ENCODE assay signal across 20 cellular contexts in the genomic region with DNA sequence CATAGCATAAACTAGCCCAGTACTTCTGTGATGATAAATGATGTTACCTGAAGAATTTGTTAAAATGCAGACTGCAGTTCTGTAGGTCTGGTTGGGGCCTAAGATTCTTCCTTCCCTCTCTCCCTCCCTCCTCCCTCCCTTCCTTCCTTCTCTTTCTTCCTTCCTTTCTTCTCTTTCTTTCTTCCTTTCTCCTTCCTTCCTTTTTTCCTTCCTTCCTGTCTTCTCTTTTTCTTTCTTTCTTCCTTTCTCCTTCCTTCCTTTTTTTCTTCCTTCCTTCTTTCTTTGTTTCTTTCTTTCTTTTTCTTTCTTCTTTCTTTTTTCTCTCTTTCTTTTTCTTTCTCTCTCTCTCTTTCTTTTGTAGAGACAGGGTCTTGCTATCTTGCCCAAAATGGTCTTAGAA.
"Had no signal": no experiment of that assay in that cellular context is flagged by ENCODE, and none has a peak within 500 bp of the region (broad histone marks: within the 10 kb centered on the region; RNA-seq: fewer than 3 reads in every experiment).

No MANE protein-coding gene starts in this region.

- H3K27me3 ChIP-seq: body of pancreas, testis had no signal

- ATAC-seq: body of pancreas; esophagus mucosa; right cardiac atrium; stimulated activated naive CD8-positive, alpha-beta T cell treated with anti-CD3 and anti-CD28 coated beads, Interleukin-15, Interleukin-2, amounts not matched to agents 100 U/mL and 50 U/mL, for 24 hours had no signal

- H3K4me3 Mint-ChIP-seq: activated naive CD4-positive, alpha-beta T cell treated with anti-CD3 and anti-CD28 coated beads for 36 hours; central memory CD8-positive, alpha-beta T cell had no signal

- H3K9me3 Mint-ChIP-seq: activated naive CD4-positive, alpha-beta T cell treated with anti-CD3 and anti-CD28 coated beads for 36 hours; central memory CD8-positive, alpha-beta T cell had no signal

- H3K27ac Mint-ChIP-seq: activated naive CD4-positive, alpha-beta T cell treated with anti-CD3 and anti-CD28 coated beads for 36 hours had no signal

- H3K4me3 ChIP-seq: body of pancreas, coronary artery, lung, prostate gland, skin epidermis, testis had no signal

- H3K27ac ChIP-seq: body of pancreas, coronary artery, prostate gland, testis had no signal

- H3K36me3 ChIP-seq: prostate gland had no signal

- H3K9me3 ChIP-seq: body of pancreas, prostate gland, testis had no signal

- H3K27me3 Mint-ChIP-seq: central memory CD8-positive, alpha-beta T cell had no signal

- DNase-seq: activated CD8-positive, alpha-beta memory T cell treated with anti-CD3 and anti-CD28 coated beads, Interleukin-2, amount 50 U/mL, for 48 hours; activated naive CD4-positive, alpha-beta T cell treated with anti-CD3 and anti-CD28 coated beads for 36 hours; amygdala; body of pancreas; islet precursor cell; occipital lobe; right cardiac atrium; stimulated activated CD4-positive, alpha-beta T cell treated with anti-CD3 and anti-CD28 coated beads, Interleukin-15, amount 100 ng/mL, for 24 hours; stimulated activated CD4-positive, alpha-beta T cell treated with anti-CD3 and anti-CD28 coated beads, Interleukin-4, amount 100 ng/mL, for 4 hours; stimulated activated CD8-positive, alpha-beta memory T cell treated with anti-CD3 and anti-CD28 coated beads, Interleukin-4, amount 100 ng/mL, for 48 hours; stimulated activated naive CD8-positive, alpha-beta T cell treated with anti-CD3 and anti-CD28 coated beads, Interleukin-15, Interleukin-2, amounts not matched to agents 100 U/mL and 50 U/mL, for 24 hours; SW 1271; T1000; testis had no signal
